ENCODE assay signal across 8 cellular contexts in the genomic region with DNA sequence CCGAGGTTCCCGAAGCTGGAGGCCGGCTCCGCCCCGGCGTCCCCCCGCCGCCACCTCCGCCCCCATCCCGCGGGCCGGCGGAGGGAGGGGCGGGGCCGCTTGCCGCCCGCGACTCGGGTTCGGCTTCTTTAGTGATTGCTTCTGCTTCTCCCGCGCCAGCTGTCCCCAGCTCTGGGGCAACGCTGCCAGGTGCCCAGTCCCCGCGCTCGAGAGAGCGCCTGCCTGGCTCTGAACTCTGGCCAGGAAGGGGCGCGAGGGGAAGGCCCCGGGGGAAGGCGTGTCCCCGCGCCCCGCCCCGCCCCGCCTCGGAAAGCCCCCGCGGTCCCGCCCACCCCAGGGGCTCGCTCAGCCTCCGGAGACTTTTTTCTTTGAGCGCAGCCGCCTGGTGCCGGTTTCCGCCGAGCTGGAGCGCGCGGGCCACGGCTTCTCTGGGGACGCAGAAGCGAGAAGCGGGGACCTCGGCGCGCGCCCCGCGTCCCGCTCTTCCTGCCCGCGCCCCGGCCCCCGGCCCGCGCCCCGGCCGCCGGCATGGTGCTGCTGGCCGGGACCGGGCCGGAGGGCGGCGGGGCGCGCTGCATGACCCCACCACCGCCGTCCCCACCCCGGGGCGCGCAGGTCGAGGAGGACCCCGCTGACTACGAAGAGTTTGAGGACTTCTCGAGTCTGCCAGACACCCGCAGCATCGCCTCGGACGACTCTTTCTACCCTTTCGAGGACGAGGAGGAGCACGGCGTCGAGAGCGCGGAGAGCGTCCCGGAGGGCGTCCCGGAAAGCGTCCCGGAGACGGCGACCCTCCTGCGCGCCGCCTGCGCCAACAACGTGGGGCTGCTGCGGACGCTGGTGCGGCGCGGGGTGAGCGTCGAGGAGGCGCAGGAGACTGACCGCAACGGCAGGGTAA. TPM values are rescaled to one million over a fixed set of nuclear protein-coding genes. Genes with fewer than 3 reads are reported as not detected.
DNase-seq lines count a peak whose midpoint lies in the region; ATAC-seq and TF ChIP-seq lines count a peak whose summit lies in the region.

ANKRD33B (plus strand) TSS at position 131 of the 898 bp plus-strand sequence; CDS start at position 529, 398 bp downstream.

- no peaks in the 10 kb centered on the region for H3K36me3 Mint-ChIP-seq in natural killer cell
- peaks cover 10% of the 10 kb centered on the region for H3K36me3 Mint-ChIP-seq in stimulated activated naive CD8-positive, alpha-beta T cell treated with anti-CD3 and anti-CD28 coated beads, Interleukin-15, Interleukin-2, amounts not matched to agents 100 ng/mL and 50 ng/mL, for 24 hours (ENCODE audit: low read depth)

- H3K9me3 ChIP-seq in BLaER1 treated with 17β-estradiol and CSF1 and Interleukin-3, amounts not matched to agents 10 nM and 100 nM (replicated peaks in 1 of 11): no peaks in the 10 kb centered on the region

- H3K4me3 Mint-ChIP-seq in natural killer cell: peak within 1 kb of the TSS; percentile 89
- H3K4me3 Mint-ChIP-seq in stimulated activated naive CD8-positive, alpha-beta T cell treated with anti-CD3 and anti-CD28 coated beads, Interleukin-15, Interleukin-2, amounts not matched to agents 100 ng/mL and 50 ng/mL, for 24 hours: peak within 1 kb of the TSS; percentile 88

- H3K27me3 Mint-ChIP-seq in natural killer cell (ENCODE audit: low read depth in 2 of 2): peaks cover 0 to 4% of the 10 kb centered on the region in 2 donors
- no peaks in the 10 kb centered on the region for H3K27me3 Mint-ChIP-seq in stimulated activated naive CD8-positive, alpha-beta T cell treated with anti-CD3 and anti-CD28 coated beads, Interleukin-15, Interleukin-2, amounts not matched to agents 100 ng/mL and 50 ng/mL, for 24 hours

- H3K4me3 ChIP-seq in BLaER1 treated with 17β-estradiol and CSF1 and Interleukin-3, amounts not matched to agents 10 nM and 100 nM: peak within 1 kb of the TSS; percentile 57 to 94 (median 84)
- peak within 1 kb of the TSS; percentile 83 for H3K4me3 ChIP-seq in epithelial cell of proximal tubule (ENCODE audit: low read depth, low read length)

- peaks cover 50 to 75% (median 65%) of the 10 kb centered on the region in 10 experiments for H3K4me1 ChIP-seq in BLaER1 treated with 17β-estradiol and CSF1 and Interleukin-3, amounts not matched to agents 10 nM and 100 nM

- H3K27ac ChIP-seq in BLaER1 treated with 17β-estradiol and CSF1 and Interleukin-3, amounts not matched to agents 10 nM and 100 nM: peak within 1 kb of the TSS; percentile 26 to 99 (median 93); a peak in 21 of 22 replicates

- TF ChIP-seq CTCF in epithelial cell of proximal tubule (conservative IDR thresholded peaks at IDR 0.05; ENCODE audit: low read depth, low read length): no peak
- TF ChIP-seq CTCF in natural killer cell (IDR thresholded peaks at IDR 0.05): no peak

- H4K20me1 ChIP-seq in BLaER1 treated with 17β-estradiol and CSF1 and Interleukin-3, amounts not matched to agents 10 nM and 100 nM: peaks cover 0 to 49% (median 41%) of the 10 kb centered on the region in 11 experiments; a peak in 18 of 22 replicates

- peaks cover 0 to 8% (median 0%) of the 10 kb centered on the region in 11 experiments; a peak in 2 of 22 replicates for H3K36me3 ChIP-seq in BLaER1 treated with 17β-estradiol and CSF1 and Interleukin-3, amounts not matched to agents 10 nM and 100 nM

- H3K4me1 Mint-ChIP-seq in natural killer cell: peaks cover 15 to 29% of the 10 kb centered on the region in 2 donors
- peaks cover 46% of the 10 kb centered on the region for H3K4me1 Mint-ChIP-seq in stimulated activated naive CD8-positive, alpha-beta T cell treated with anti-CD3 and anti-CD28 coated beads, Interleukin-15, Interleukin-2, amounts not matched to agents 100 ng/mL and 50 ng/mL, for 24 hours (ENCODE audit: low read depth)

- peak within 1 kb of the TSS; percentile 75 to 98 (median 89) for H3K9ac ChIP-seq in BLaER1 treated with 17β-estradiol and CSF1 and Interleukin-3, amounts not matched to agents 10 nM and 100 nM

- intact Hi-C loops in natural killer cell (cut with micrococcal nuclease): no loop called here

- ATAC-seq in GM19351 (IDR thresholded peaks at IDR 0.05; ENCODE audit: unreplicated experiment): peak; percentile 49
- ATAC-seq in HG03457 (IDR thresholded peaks at IDR 0.05; ENCODE audit: unreplicated experiment): peak; percentile 48
- ATAC-seq in natural killer cell: peak; percentile 85 to 94 (median 87)

- peak; percentile 97 for DNase-seq in NOMO-1 treated with dmso at 0.1 percent for 144 hours (lab: John Stamatoyannopoulos, UW; ENCODE audit: unreplicated experiment)
- DNase-seq in activated CD8-positive, alpha-beta memory T cell treated with anti-CD3 and anti-CD28 coated beads for 48 hours (ENCODE audit: low read depth in 2 of 3, low spot score in 2 of 3): peak; percentile 51 to 68 (median 59)
- no peak for DNase-seq in epithelial cell of proximal tubule (ENCODE audit: low read depth)
- peak; percentile 73 for DNase-seq in natural killer cell

- no peaks in the 10 kb centered on the region for H3K9me3 Mint-ChIP-seq in natural killer cell
- H3K9me3 Mint-ChIP-seq in stimulated activated naive CD8-positive, alpha-beta T cell treated with anti-CD3 and anti-CD28 coated beads, Interleukin-15, Interleukin-2, amounts not matched to agents 100 ng/mL and 50 ng/mL, for 24 hours: no peaks in the 10 kb centered on the region

- H3K27ac Mint-ChIP-seq in natural killer cell: peak within 1 kb of the TSS in 1 of 2 donors; percentile 82
- H3K27ac Mint-ChIP-seq in stimulated activated naive CD8-positive, alpha-beta T cell treated with anti-CD3 and anti-CD28 coated beads, Interleukin-15, Interleukin-2, amounts not matched to agents 100 ng/mL and 50 ng/mL, for 24 hours: peak within 1 kb of the TSS; percentile 82

- H3K4me2 ChIP-seq in BLaER1 treated with 17β-estradiol and CSF1 and Interleukin-3, amounts not matched to agents 10 nM and 100 nM: peak within 1 kb of the TSS; percentile 95 to 100 (median 99)

- H3K27me3 ChIP-seq in BLaER1 treated with 17β-estradiol and CSF1 and Interleukin-3, amounts not matched to agents 10 nM and 100 nM: peaks cover 0 to 45% (median 0%) of the 10 kb centered on the region in 11 experiments; a peak in 7 of 22 replicates

RNA-seq across cellular contexts. Expression of gene ANKRD33B, which starts in this region (rescaled TPM):
- 2.3 and 3.9 TPM in 2 replicates for total RNA-seq in epithelial cell of proximal tubule
- 1 to 10 TPM; 2.4 to 4.3 (median 3.9) TPM for total RNA-seq in natural killer cell
